In the genomic region with DNA sequence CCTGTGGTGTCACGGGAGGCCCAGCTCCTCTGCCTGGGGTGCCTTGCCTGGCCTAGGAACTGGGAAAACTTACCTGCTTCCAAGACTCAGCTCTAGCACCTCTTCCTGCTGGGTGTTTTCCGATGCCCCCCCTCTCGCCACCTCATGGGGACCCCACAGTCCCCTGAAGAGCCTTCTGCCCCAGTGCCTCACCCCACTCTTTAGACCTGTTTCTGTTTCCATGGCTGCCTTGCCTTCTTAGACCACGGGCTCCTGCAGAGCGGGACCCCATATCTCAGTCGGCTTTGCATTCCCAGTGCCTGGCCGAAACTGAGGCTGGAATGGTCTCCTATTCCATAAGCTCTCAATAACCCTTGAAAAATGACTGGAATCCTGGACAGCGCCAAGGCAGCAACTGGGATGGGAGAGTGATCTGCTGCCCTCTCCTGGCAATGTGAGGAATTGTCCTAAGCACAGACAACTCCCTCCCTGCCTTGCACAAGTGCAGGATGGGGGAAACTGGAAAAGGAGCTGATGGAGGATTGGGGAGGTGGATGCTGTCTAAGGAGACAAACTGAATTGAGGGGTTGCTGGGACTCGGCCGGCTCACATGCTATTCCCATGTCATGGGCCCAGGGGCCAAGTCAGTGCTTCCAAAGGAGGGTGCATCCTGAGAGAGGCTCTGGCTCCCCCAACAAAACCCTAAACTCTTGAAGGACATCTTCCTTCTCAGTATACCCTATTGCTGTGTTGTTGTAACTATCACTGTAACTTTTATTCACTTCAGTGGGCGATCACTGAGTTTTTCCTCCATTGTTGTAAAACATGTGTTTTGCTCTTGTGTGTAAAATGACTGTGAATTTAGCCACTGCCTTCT, we compare ENCODE assay signal across 8 cellular contexts. TPM values are rescaled to one million over a fixed set of nuclear protein-coding genes. Genes with fewer than 3 reads are reported as not detected.
DNase-seq lines count a peak whose midpoint lies in the region; ATAC-seq and TF ChIP-seq lines count a peak whose summit lies in the region.

No MANE protein-coding gene starts in this region.

- in situ Hi-C loops in SK-MEL-5 (cut with HindIII; ENCODE audit: low pct_unique_long_range_greater_than_20kb, low sequenced_read_pairs), result no loop called here

- no peaks in the 10 kb centered on the region for H3K9me3 ChIP-seq in right atrium auricular region

- no peak overlapping the region for H3K4me3 ChIP-seq in GM12864 (ENCODE audit: low read depth, low read length)
- no peak overlapping the region for H3K4me3 ChIP-seq in right atrium auricular region

- H3K4me1 ChIP-seq in right atrium auricular region, result no peaks in the 10 kb centered on the region

- no peaks in the 10 kb centered on the region for H3K27me3 ChIP-seq in right atrium auricular region

- TF ChIP-seq CTCF in GM12864 (IDR thresholded peaks at IDR 0.05; ENCODE audit: low read depth, low read length, missing control alignments), result peak; percentile 91
- peak; percentile 94 for TF ChIP-seq CTCF in right atrium auricular region (IDR thresholded peaks at IDR 0.05)

- ATAC-seq in HG03135 (IDR thresholded peaks at IDR 0.05; ENCODE audit: unreplicated experiment), result no peak

- no peaks in the 10 kb centered on the region for H3K36me3 ChIP-seq in right atrium auricular region

- no peak overlapping the region for H3K27ac ChIP-seq in right atrium auricular region

- DNase-seq in GM12864 (ENCODE audit: low read depth) (peak; percentile 15), LHCN-M2 (ENCODE audit: low read depth) (peak; percentile 62), SK-MEL-5 (ENCODE audit: low read depth, low spot score) (peak; percentile 90), amygdala (lab: John Stamatoyannopoulos, UW) (peak in 44 of 56 donors; percentile 11 to 81 (median 40)), right atrium auricular region (ENCODE audit: low spot score) (no peak), pulmonary artery endothelial cell (ENCODE audit: low read depth, low spot score) (peak; percentile 39), NCI-H187 (lab: John Stamatoyannopoulos, UW) (no peak)

RNA-seq across cellular contexts. Expression of gene IL17RA, which starts 26.6 kb away (rescaled TPM):
- total RNA-seq in LHCN-M2 (2014; rRNA removed) (11.2 and 13.6 TPM in 2 replicates), right atrium auricular region (10 to 100 TPM in 1 of 2 donors, 1 to 10 TPM in 1; 7.9 to 12.2 TPM), pulmonary artery endothelial cell (5.2 and 5.5 TPM in 2 replicates)
- 5.4 TPM for polyA plus RNA-seq in LHCN-M2 (2012)
- 8.4 and 10.6 TPM in 2 replicates for total RNA-seq in SK-MEL-5 (2014; rRNA removed; shearing (Covaris generic))
- 12.9 and 15.1 TPM in 2 replicates for polyA plus RNA-seq in SK-MEL-5 (2015; cell fraction: cytosol; rRNA removed)
- polyA plus RNA-seq in SK-MEL-5 (2015; cell fraction: nucleus; rRNA removed), result 10.7 and 12.7 TPM in 2 replicates

RNA-seq across cellular contexts. Expression of gene GAB4, which starts 50.2 kb away (rescaled TPM):
- total RNA-seq in LHCN-M2 (2014; rRNA removed) (not detected in 2 replicates), right atrium auricular region (not detected), pulmonary artery endothelial cell (not detected in 2 replicates)
- polyA plus RNA-seq in LHCN-M2 (2012), result not detected
- not detected in 2 replicates for total RNA-seq in SK-MEL-5 (2014; rRNA removed; shearing (Covaris generic))
- polyA plus RNA-seq in SK-MEL-5 (2015; cell fraction: cytosol; rRNA removed), result not detected in 2 replicates
- polyA plus RNA-seq in SK-MEL-5 (2015; cell fraction: nucleus; rRNA removed), result not detected in 2 replicates

Comparison
In these comparisons a context has a peak if more than half of its experiments do, and no peak if none do; other contexts are left out.
1. DNase-seq: peak in GM12864 (single experiment), LHCN-M2 (single experiment), SK-MEL-5 (single experiment), amygdala (44 of 56) and pulmonary artery endothelial cell (single experiment); none in right atrium auricular region (single experiment) and NCI-H187 (0 of 2).